ENCODE assay signal across 8 cellular contexts in the genomic region with DNA sequence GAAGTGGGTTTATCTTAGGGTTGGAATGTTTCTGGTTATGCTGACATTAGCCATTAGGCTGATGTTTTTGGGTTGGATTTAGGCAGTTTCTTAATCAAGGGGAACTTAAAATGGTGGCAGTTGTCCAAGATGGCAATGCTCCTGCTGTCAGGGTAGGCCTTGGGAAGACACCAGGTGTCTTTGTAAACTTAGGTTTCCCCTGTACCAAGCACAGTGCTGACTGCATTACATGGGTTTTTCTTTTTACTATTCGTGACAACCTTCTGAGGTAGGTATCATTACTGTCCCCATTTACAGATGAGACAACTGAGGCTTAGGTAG. TPM values are rescaled to one million over a fixed set of nuclear protein-coding genes. Genes with fewer than 3 reads are reported as not detected.
A peak's percentile ranks its signal among the peaks of the same experiment; 100 is the strongest.
DNase-seq lines count a peak whose midpoint lies in the region; TF ChIP-seq lines count a peak whose summit lies in the region.

No MANE protein-coding gene starts in this region.

- in situ Hi-C loops in transverse colon (cut with MboI; ENCODE audit: low pct_ligation_motif_present in 1 of 4, low pct_unique_long_range_greater_than_20kb in 1 of 4, low sequenced_read_pairs in 3 of 4) = loop anchor here in 3 of 4 donors (25.0 kb wide), 1 partner anchor 389 kb away; a partner anchor contains a TSS

- peak overlapping the region; percentile 58 for H3K9ac ChIP-seq in SK-N-MC (ENCODE audit: insufficient read length)

- no peaks in the 10 kb centered on the region for H3K9me3 Mint-ChIP-seq in activated naive CD4-positive, alpha-beta T cell treated with anti-CD3 and anti-CD28 coated beads for 36 hours
- H3K9me3 Mint-ChIP-seq in immature natural killer cell = no peaks in the 10 kb centered on the region

- WGBS in transverse colon (ENCODE audit: low coverage in 1 of 2), 2 donors = 36 to 38% methylated on average over 1 of the region's 1 CpG

- peak overlapping the region; percentile 92 for H3K4me3 ChIP-seq in SK-N-MC
- peak overlapping the region in 3 of 4 donors; percentile 85 to 97 (median 91) for H3K4me3 ChIP-seq in transverse colon

- H3K36me3 ChIP-seq in SK-N-MC (ENCODE audit: insufficient read depth, low read length) (peaks cover 21% of the 10 kb centered on the region), transverse colon (no peaks in the 10 kb centered on the region)

- TF ChIP-seq EP300 in transverse colon (IDR thresholded peaks at IDR 0.05; ENCODE audit: low read depth) = no peak

- H3K9me3 ChIP-seq in SK-N-MC (ENCODE audit: low read depth, low read length) (peaks cover 4% of the 10 kb centered on the region; the same call in 1 of the 2 replicates), transverse colon (no peaks in the 10 kb centered on the region)

- H3K27me3 Mint-ChIP-seq in activated naive CD4-positive, alpha-beta T cell treated with anti-CD3 and anti-CD28 coated beads for 36 hours (ENCODE audit: low read depth) = no peaks in the 10 kb centered on the region
- peaks cover 0 to 5% (median 0%) of the 10 kb centered on the region in 3 donors for H3K27me3 Mint-ChIP-seq in immature natural killer cell (ENCODE audit: low read depth in 3 of 3)

- H3K4me1 ChIP-seq in transverse colon = peaks cover 4 to 41% (median 16%) of the 10 kb centered on the region in 4 donors

- peaks cover 70% of the 10 kb centered on the region for H3K4me1 Mint-ChIP-seq in activated naive CD4-positive, alpha-beta T cell treated with anti-CD3 and anti-CD28 coated beads for 36 hours (ENCODE audit: low read depth)
- peaks cover 55 to 57% of the 10 kb centered on the region in 2 donors for H3K4me1 Mint-ChIP-seq in immature natural killer cell

- DNase-seq in activated naive CD4-positive, alpha-beta T cell treated with anti-CD3 and anti-CD28 coated beads for 36 hours = no peak
- no peak for DNase-seq in activated naive CD4-positive, alpha-beta T cell treated with anti-CD3 and anti-CD28 coated beads, Interleukin-2, amount 50 U/mL, for 16 hours
- DNase-seq in SK-N-MC (ENCODE audit: low read depth, low spot score) (no peak), immature natural killer cell (no peak), transverse colon (no peak), amygdala (lab: John Stamatoyannopoulos, UW) (no peak), NCI-H524 treated with DMSO at 0.1 percent for 48 hours (lab: John Stamatoyannopoulos, UW) (no peak), retina (no peak)

- H3K36me3 Mint-ChIP-seq in activated naive CD4-positive, alpha-beta T cell treated with anti-CD3 and anti-CD28 coated beads for 36 hours (ENCODE audit: low read depth) = peaks cover 12% of the 10 kb centered on the region
- peaks cover 0 to 6% (median 4%) of the 10 kb centered on the region in 3 donors for H3K36me3 Mint-ChIP-seq in immature natural killer cell

- peak overlapping the region; percentile 97 for H3K27ac Mint-ChIP-seq in activated naive CD4-positive, alpha-beta T cell treated with anti-CD3 and anti-CD28 coated beads for 36 hours
- peak overlapping the region; percentile 85 to 98 (median 97) for H3K27ac Mint-ChIP-seq in immature natural killer cell

- H3K4me3 Mint-ChIP-seq in activated naive CD4-positive, alpha-beta T cell treated with anti-CD3 and anti-CD28 coated beads for 36 hours = peak overlapping the region; percentile 85
- H3K4me3 Mint-ChIP-seq in immature natural killer cell = peak overlapping the region; percentile 91 to 98 (median 93)

- H3K27me3 ChIP-seq in transverse colon = no peaks in the 10 kb centered on the region

- TF ChIP-seq CTCF in transverse colon (IDR thresholded peaks at IDR 0.05) = no peak

- H3K27ac ChIP-seq in SK-N-MC (peak overlapping the region; percentile 73; the same call in 1 of the 2 replicates), transverse colon (peak overlapping the region; percentile 91 to 98 (median 93))

- intact Hi-C loops in activated naive CD4-positive, alpha-beta T cell treated with anti-CD3 and anti-CD28 coated beads for 36 hours (cut with micrococcal nuclease) = loop anchor here (1.0 to 2.0 kb wide), 10 partner anchors 16 to 645 kb away; a partner anchor contains a TSS
- intact Hi-C loops in transverse colon (cut with DNase I; ENCODE audit: low total_unique reads) = loop anchor here (10.0 kb wide), 1 partner anchor 396 kb away; no protein-coding TSS in a partner anchor

- no peak for TF ChIP-seq POLR2A in transverse colon (IDR thresholded peaks at IDR 0.05)

- CTCF ChIA-PET in activated naive CD4-positive, alpha-beta T cell treated with anti-CD3 and anti-CD28 coated beads for 36 hours (lab: Charles Lee) = interaction anchor here (1.2 to 3.1 kb wide), 13 partner anchors 10 to 479 kb away, joined by 3 to 19 read pairs (median 4); a partner anchor contains a TSS

RNA-seq across cellular contexts. Expression of a gene that starts 0.5 kb away (rescaled TPM):
- 10 to 100 TPM; 21.2 to 24.2 TPM for total RNA-seq in activated naive CD4-positive, alpha-beta T cell treated with anti-CD3 and anti-CD28 coated beads for 36 hours
- 10 to 100 TPM in 2 of 3 donors, 1 to 10 TPM in 1; 9.3 to 16.4 (median 13.2) TPM for polyA plus RNA-seq in immature natural killer cell
- total RNA-seq in transverse colon = 100 to 1,000 TPM in 1 of 4 donors, 10 to 100 TPM in 3; 10.1 to 101 (median 50.3) TPM

RNA-seq across cellular contexts. Expression of a gene that starts 56.7 kb away (rescaled TPM):
- total RNA-seq in activated naive CD4-positive, alpha-beta T cell treated with anti-CD3 and anti-CD28 coated beads for 36 hours = under 1 TPM in 1 of 2 experiments, not detected in 1; 0.19 TPM
- polyA plus RNA-seq in immature natural killer cell = not detected
- not detected for total RNA-seq in transverse colon
